ENCODE assay signal across 2 cellular contexts in the genomic region with DNA sequence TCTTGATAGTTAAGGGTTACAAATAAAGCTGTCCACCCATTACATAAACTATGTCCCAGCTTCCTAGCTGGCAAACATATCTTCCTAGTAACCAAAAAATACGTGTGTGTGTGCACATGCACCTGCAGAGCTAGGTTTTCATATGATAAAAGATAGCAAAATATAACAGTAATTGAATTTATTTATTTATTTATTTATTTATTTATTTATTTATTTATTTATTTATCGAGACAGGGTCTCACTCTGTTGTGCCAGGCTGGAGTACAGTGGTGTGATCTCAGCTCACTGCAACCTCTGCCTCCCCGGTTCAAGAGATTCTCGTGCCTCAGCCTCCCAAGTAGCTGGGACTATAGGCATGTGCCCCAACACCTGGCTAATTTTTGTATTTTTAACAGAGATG. TPM values are rescaled to one million over a fixed set of nuclear protein-coding genes. Genes with fewer than 3 reads are reported as not detected.
"Had no signal": no experiment of that assay in that cellular context is flagged by ENCODE, and none has a peak within 500 bp of the region (broad histone marks: within the 10 kb centered on the region; RNA-seq: fewer than 3 reads in every experiment).

No MANE protein-coding gene starts in this region.

RNA-seq across cellular contexts. Expression of a gene that starts 19.1 kb away (rescaled TPM):
- total RNA-seq: naive thymus-derived CD4-positive, alpha-beta T cell; natural killer cell had no signal
- polyA plus RNA-seq: naive thymus-derived CD4-positive, alpha-beta T cell had no signal
